In the genomic region with DNA sequence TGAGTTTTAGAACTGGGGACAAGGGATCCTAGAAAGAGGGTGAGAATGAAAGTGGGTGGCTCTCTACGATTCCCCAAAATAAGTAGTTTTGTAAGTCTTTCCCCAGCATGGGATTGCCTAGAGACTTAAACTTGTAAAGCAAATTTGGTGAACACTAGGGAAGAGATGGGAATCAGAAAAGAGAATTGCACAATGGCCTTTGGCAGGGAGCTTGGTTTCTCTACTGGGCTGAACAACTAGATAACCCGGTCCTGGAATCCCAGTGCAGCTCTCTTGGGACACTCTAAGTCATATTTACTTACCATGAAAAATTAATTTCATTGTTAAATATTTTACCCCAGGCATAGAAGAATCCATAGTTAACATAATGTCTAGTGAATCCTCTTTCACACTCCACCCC, we compare ENCODE assay signal across 1 cellular context.
TF ChIP-seq lines count a peak whose summit lies in the region.

No MANE protein-coding gene starts in this region.

TF ChIP-seq in HepG2, 621 proteins besides CTCF, POLR2A, EP300 and RAD21:
- TF ChIP-seq ZMYM4 (CRISPR knock-in tag; IDR thresholded peaks at IDR 0.05), result no peak
- TF ChIP-seq, protein P1, sequence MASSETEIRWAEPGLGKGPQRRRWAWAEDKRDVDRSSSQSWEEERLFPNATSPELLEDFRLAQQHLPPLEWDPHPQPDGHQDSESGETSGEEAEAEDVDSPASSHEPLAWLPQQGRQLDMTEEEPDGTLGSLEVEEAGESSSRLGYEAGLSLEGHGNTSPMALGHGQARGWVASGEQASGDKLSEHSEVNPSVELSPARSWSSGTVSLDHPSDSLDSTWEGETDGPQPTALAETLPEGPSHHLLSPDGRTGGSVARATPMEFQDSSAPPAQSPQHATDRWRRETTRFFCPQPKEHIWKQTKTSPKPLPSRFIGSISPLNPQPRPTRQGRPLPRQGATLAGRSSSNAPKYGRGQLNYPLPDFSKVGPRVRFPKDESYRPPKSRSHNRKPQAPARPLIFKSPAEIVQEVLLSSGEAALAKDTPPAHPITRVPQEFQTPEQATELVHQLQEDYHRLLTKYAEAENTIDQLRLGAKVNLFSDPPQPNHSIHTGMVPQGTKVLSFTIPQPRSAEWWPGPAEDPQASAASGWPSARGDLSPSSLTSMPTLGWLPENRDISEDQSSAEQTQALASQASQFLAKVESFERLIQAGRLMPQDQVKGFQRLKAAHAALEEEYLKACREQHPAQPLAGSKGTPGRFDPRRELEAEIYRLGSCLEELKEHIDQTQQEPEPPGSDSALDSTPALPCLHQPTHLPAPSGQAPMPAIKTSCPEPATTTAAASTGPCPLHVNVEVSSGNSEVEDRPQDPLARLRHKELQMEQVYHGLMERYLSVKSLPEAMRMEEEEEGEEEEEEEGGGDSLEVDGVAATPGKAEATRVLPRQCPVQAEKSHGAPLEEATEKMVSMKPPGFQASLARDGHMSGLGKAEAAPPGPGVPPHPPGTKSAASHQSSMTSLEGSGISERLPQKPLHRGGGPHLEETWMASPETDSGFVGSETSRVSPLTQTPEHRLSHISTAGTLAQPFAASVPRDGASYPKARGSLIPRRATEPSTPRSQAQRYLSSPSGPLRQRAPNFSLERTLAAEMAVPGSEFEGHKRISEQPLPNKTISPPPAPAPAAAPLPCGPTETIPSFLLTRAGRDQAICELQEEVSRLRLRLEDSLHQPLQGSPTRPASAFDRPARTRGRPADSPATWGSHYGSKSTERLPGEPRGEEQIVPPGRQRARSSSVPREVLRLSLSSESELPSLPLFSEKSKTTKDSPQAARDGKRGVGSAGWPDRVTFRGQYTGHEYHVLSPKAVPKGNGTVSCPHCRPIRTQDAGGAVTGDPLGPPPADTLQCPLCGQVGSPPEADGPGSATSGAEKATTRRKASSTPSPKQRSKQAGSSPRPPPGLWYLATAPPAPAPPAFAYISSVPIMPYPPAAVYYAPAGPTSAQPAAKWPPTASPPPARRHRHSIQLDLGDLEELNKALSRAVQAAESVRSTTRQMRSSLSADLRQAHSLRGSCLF (CRISPR knock-in tag; IDR thresholded peaks at IDR 0.05; ENCODE audit: borderline replicate concordance), result no peak
- no peak for TF ChIP-seq ZFP90 (CRISPR knock-in tag; IDR thresholded peaks at IDR 0.05; ENCODE audit: borderline replicate concordance)
- TF ChIP-seq ZNF446 (CRISPR knock-in tag; IDR thresholded peaks at IDR 0.05), result no peak
- no peak for TF ChIP-seq IRF2 (CRISPR knock-in tag; IDR thresholded peaks at IDR 0.05)
- TF ChIP-seq SRSF4 (IDR thresholded peaks at IDR 0.05; ENCODE audit: low read depth, low read length, poor library complexity, severe bottlenecking), result no peak
- TF ChIP-seq ZNF121 (CRISPR knock-in tag; IDR thresholded peaks at IDR 0.05), result no peak
- TF ChIP-seq, protein P2, sequence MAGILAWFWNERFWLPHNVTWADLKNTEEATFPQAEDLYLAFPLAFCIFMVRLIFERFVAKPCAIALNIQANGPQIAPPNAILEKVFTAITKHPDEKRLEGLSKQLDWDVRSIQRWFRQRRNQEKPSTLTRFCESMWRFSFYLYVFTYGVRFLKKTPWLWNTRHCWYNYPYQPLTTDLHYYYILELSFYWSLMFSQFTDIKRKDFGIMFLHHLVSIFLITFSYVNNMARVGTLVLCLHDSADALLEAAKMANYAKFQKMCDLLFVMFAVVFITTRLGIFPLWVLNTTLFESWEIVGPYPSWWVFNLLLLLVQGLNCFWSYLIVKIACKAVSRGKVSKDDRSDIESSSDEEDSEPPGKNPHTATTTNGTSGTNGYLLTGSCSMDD (CRISPR knock-in tag; IDR thresholded peaks at IDR 0.05), result no peak
- no peak for TF ChIP-seq PHF8 (CRISPR knock-in tag; IDR thresholded peaks at IDR 0.05)
- TF ChIP-seq, protein P3, sequence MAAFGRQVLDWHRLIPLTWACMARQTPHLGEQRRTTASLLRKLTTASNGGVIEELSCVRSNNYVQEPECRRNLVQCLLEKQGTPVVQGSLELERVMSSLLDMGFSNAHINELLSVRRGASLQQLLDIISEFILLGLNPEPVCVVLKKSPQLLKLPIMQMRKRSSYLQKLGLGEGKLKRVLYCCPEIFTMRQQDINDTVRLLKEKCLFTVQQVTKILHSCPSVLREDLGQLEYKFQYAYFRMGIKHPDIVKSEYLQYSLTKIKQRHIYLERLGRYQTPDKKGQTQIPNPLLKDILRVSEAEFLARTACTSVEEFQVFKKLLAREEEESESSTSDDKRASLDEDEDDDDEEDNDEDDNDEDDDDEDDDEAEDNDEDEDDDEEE (CRISPR knock-in tag; IDR thresholded peaks at IDR 0.05), result no peak
